In the genomic region with DNA sequence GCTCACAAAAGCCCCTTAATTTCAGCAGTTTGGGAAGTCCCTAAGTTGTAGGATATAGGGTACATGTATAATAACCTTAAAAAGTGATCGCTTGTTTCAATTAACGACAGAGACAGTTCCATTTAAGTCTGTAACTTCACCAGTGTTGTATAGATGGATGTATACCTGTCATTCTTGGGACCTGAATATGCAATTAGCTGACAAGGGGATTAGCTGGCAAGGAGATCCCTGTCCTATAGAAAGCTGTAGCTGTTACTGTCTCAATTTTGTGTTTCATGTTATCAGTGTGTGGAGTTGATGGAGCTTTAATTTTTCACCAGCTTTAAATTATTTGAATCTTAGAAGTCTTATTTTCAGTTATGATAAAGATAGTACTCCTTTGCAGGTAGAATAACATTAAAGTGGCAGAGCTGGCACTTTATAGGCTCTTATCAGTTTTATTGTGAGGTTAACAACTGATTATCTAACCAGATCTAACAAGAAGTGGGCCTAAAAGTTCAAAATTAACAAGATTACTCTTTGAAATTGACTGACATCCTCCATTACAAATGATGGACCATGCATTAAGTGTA, we compare ENCODE assay signal across 1 cellular context.
A peak's percentile ranks its signal among the peaks of the same experiment; 100 is the strongest.
TF ChIP-seq lines count a peak whose summit lies in the region.

No MANE protein-coding gene starts in this region.

TF ChIP-seq in K562, 482 proteins besides CTCF, POLR2A, EP300 and RAD21:
- TF ChIP-seq, protein P1, sequence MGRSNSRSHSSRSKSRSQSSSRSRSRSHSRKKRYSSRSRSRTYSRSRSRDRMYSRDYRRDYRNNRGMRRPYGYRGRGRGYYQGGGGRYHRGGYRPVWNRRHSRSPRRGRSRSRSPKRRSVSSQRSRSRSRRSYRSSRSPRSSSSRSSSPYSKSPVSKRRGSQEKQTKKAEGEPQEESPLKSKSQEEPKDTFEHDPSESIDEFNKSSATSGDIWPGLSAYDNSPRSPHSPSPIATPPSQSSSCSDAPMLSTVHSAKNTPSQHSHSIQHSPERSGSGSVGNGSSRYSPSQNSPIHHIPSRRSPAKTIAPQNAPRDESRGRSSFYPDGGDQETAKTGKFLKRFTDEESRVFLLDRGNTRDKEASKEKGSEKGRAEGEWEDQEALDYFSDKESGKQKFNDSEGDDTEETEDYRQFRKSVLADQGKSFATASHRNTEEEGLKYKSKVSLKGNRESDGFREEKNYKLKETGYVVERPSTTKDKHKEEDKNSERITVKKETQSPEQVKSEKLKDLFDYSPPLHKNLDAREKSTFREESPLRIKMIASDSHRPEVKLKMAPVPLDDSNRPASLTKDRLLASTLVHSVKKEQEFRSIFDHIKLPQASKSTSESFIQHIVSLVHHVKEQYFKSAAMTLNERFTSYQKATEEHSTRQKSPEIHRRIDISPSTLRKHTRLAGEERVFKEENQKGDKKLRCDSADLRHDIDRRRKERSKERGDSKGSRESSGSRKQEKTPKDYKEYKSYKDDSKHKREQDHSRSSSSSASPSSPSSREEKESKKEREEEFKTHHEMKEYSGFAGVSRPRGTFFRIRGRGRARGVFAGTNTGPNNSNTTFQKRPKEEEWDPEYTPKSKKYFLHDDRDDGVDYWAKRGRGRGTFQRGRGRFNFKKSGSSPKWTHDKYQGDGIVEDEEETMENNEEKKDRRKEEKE (IDR thresholded peaks at IDR 0.05; ENCODE audit: borderline replicate concordance in 1 of 2, control insufficient read depth in 1 of 2, low read depth in 2 of 2, low read length in 1 of 2), result no peak
- 0 out of 2 replicates have a peak, but pooled peaks have one; percentile 32 for TF ChIP-seq ZNF23 (CRISPR knock-in tag; IDR thresholded peaks at IDR 0.05)
